1 cellular context compared by ENCODE assay signal in the genomic region with DNA sequence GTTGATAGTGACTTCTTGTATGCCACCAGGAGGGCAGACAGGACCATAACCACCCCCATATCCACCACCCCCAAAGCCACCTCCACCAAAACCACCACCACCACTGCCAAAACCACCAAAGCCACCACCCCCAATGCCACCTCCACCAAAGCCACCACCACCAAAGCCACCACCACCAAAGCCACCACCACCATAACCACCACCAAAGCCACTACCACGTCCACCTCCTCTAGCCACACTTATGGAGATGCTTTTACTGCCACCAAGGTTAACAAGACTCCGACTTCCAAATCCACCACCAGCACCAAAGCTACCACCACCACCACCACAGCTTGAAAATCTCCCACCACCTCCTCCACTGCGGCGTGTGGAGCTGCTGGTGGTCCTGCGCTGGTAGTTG.
TF ChIP-seq lines count a peak whose summit lies in the region.

No MANE protein-coding gene starts in this region.

TF ChIP-seq in K562, 482 proteins besides CTCF, POLR2A, EP300 and RAD21:
- TF ChIP-seq ZBTB26 (CRISPR knock-in tag; IDR thresholded peaks at IDR 0.05) (0 out of 2 replicates have a peak, but pooled peaks have one; percentile 30), L3MBTL2 (IDR thresholded peaks at IDR 0.05) (no peak), CGGBP1 (CRISPR knock-in tag; IDR thresholded peaks at IDR 0.05) (no peak), TSHZ1 (CRISPR knock-in tag; IDR thresholded peaks at IDR 0.05) (no peak), ZBTB9 (CRISPR knock-in tag; IDR thresholded peaks at IDR 0.05) (peak; percentile 81; the same call in 1 of the 2 replicates), SRF (CRISPR knock-in tag; IDR thresholded peaks at IDR 0.05) (no peak)
